Comparison of ENCODE assay signal across 8 cellular contexts in genomic region chr7:144960763-144961162, GRCh38.
"Had no signal": no experiment of that assay in that cellular context is flagged by ENCODE, and none has a peak within 500 bp of the region (broad histone marks: within the 10 kb centered on the region; RNA-seq: fewer than 3 reads in every experiment).

No MANE protein-coding gene starts in this region.

- ATAC-seq: GM12878 had no signal

- DNase-seq: GDM1, GF-D8 had no signal

- FAIRE-seq: G401.6, GM12878, GM12891, GM12892, GM18507, GM19239 had no signal

- H3K4me3 ChIP-seq: GM12878 had no signal
